10 cellular contexts compared by ENCODE assay signal in the genomic region with DNA sequence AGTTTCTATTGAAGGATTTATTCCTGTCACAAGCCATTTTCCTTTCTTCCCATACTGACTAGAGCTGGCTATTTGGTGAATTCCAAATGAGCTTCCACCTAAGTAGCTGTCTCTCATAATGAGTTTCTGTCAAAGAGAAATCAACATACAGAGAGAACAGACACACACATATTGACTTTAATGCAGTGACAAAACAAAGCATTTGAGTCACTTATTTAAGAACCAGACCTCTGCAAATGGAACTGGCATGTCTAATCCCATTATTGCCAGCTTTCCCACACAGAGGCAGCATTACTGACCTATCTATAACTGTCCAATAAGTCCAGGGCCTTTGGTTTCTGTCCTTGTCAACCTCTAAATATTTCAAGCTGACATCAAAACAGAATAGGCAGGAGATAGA.
DNase-seq lines count a peak whose midpoint lies in the region; ATAC-seq and TF ChIP-seq lines count a peak whose summit lies in the region.
"Had no signal": no experiment of that assay in that cellular context is flagged by ENCODE, and none has a peak within 500 bp of the region (broad histone marks: within the 10 kb centered on the region; RNA-seq: fewer than 3 reads in every experiment).

No MANE protein-coding gene starts in this region.

- no peak for DNase-seq in activated T-helper 1 cell treated with anti-CD3 and anti-CD28 coated beads, Interleukin-12 subunit alpha, Interleukin-12 subunit beta, Interleukin-2, Interleukin-4 antibody, amounts not matched to agents 30 ng/mL and 10 ng/mL and 1 ng/mL, durations not matched to agents 14 hours and 24 hours and 36 hours (ENCODE audit: low spot score)
- DNase-seq in trophoblast cell, result no peak
- no peak for DNase-seq in activated CD8-positive, alpha-beta memory T cell treated with anti-CD3 and anti-CD28 coated beads, Interleukin-2, amount 50 U/mL, for 48 hours
- DNase-seq in H7, result no peak
- no peak for DNase-seq in progenitor cell of endocrine pancreas (ENCODE audit: low spot score, unreplicated experiment)
- no peak for DNase-seq in HCEC 1CT
- DNase-seq: activated effector memory CD4-positive, alpha-beta T cell treated with Interleukin-2 at 50 U/mL for 16 hours; SIG-M5 had no signal

- no peak overlapping the region for H3K27ac Mint-ChIP-seq in activated T-helper 1 cell treated with anti-CD3 and anti-CD28 coated beads, Interleukin-12 subunit alpha, Interleukin-12 subunit beta, Interleukin-2, Interleukin-4 antibody, amounts not matched to agents 30 ng/mL and 10 ng/mL and 1 ng/mL, durations not matched to agents 14 hours and 24 hours and 36 hours
- no peak overlapping the region for H3K27ac Mint-ChIP-seq in progenitor cell of endocrine pancreas

- intact Hi-C loops in activated T-helper 1 cell treated with anti-CD3 and anti-CD28 coated beads, Interleukin-12 subunit alpha, Interleukin-12 subunit beta, Interleukin-2, Interleukin-4 antibody, amounts not matched to agents 30 ng/mL and 10 ng/mL and 1 ng/mL, durations not matched to agents 14 hours and 24 hours and 36 hours (cut with micrococcal nuclease), result loop anchor here (1.0 to 5.0 kb wide), 3 partner anchors 45 to 1341 kb away; partner anchors contain the start of gene CSTF2T

- ATAC-seq in GM19043 (IDR thresholded peaks at IDR 0.05; ENCODE audit: low read depth, unreplicated experiment), result peak; percentile 17
- ATAC-seq in HG02678 (IDR thresholded peaks at IDR 0.05; ENCODE audit: unreplicated experiment), result peak; percentile 12

- H3K4ac ChIP-seq in trophoblast cell (ENCODE audit: low read depth, low read length), result no peak overlapping the region

- H2AFZ ChIP-seq in trophoblast cell (ENCODE audit: insufficient read depth, low read length, poor library complexity), result no peak overlapping the region

- peaks cover 15% of the 10 kb centered on the region for H3K9me3 Mint-ChIP-seq in activated T-helper 1 cell treated with anti-CD3 and anti-CD28 coated beads, Interleukin-12 subunit alpha, Interleukin-12 subunit beta, Interleukin-2, Interleukin-4 antibody, amounts not matched to agents 30 ng/mL and 10 ng/mL and 1 ng/mL, durations not matched to agents 14 hours and 24 hours and 36 hours
- peaks cover 3% of the 10 kb centered on the region for H3K9me3 Mint-ChIP-seq in progenitor cell of endocrine pancreas (ENCODE audit: low read depth)

- H3K36me3 Mint-ChIP-seq in activated T-helper 1 cell treated with anti-CD3 and anti-CD28 coated beads, Interleukin-12 subunit alpha, Interleukin-12 subunit beta, Interleukin-2, Interleukin-4 antibody, amounts not matched to agents 30 ng/mL and 10 ng/mL and 1 ng/mL, durations not matched to agents 14 hours and 24 hours and 36 hours (ENCODE audit: low read depth), result no peaks in the 10 kb centered on the region
- no peaks in the 10 kb centered on the region for H3K36me3 Mint-ChIP-seq in progenitor cell of endocrine pancreas (ENCODE audit: insufficient read depth)

- H2BK12ac ChIP-seq in trophoblast cell (ENCODE audit: low read length), result no peak overlapping the region

- H3K9ac ChIP-seq in trophoblast cell (ENCODE audit: low read length), result no peak overlapping the region

- no peak overlapping the region for H2AK5ac ChIP-seq in trophoblast cell (ENCODE audit: low read length)

- no peaks in the 10 kb centered on the region for H3K9me3 ChIP-seq in trophoblast cell (ENCODE audit: insufficient read depth, low read depth, low read length)

- H3K36me3 ChIP-seq in trophoblast cell (ENCODE audit: control insufficient read depth in 1 of 2, insufficient read depth in 2 of 2, low read length in 2 of 2) (no peaks in the 10 kb centered on the region), H7 (replicated peaks; ENCODE audit: control insufficient read depth, insufficient read depth, low read length) (no peaks in the 10 kb centered on the region)

- H3K27me3 ChIP-seq in trophoblast cell (ENCODE audit: insufficient read depth, low read length) (no peaks in the 10 kb centered on the region), H7 (ENCODE audit: control insufficient read depth, insufficient read depth, low read length) (no peaks in the 10 kb centered on the region)

- H3K4me1 ChIP-seq in trophoblast cell (ENCODE audit: control insufficient read depth in 1 of 2, insufficient read depth in 2 of 2, low read length in 2 of 2), result peaks cover 0 to 5% of the 10 kb centered on the region in 2 experiments

- no peak overlapping the region for H3K23ac ChIP-seq in trophoblast cell (ENCODE audit: low read length)

- H3K18ac ChIP-seq in trophoblast cell (ENCODE audit: low read length), result no peak overlapping the region

- H3K27ac ChIP-seq in trophoblast cell (ENCODE audit: low read depth, low read length), result peak overlapping the region; percentile 21

- peaks cover 8% of the 10 kb centered on the region for H3K79me1 ChIP-seq in trophoblast cell (ENCODE audit: low read length)

- H3K14ac ChIP-seq in trophoblast cell (ENCODE audit: low read length), result no peak overlapping the region

- H3K4me2 ChIP-seq in trophoblast cell (ENCODE audit: low read length), result no peak overlapping the region

- no peak overlapping the region for H2BK5ac ChIP-seq in trophoblast cell (ENCODE audit: low read depth, low read length, poor library complexity)

- no peak overlapping the region for H4K91ac ChIP-seq in trophoblast cell (ENCODE audit: low read depth, low read length)

- peaks cover 26% of the 10 kb centered on the region for H3K4me1 Mint-ChIP-seq in activated T-helper 1 cell treated with anti-CD3 and anti-CD28 coated beads, Interleukin-12 subunit alpha, Interleukin-12 subunit beta, Interleukin-2, Interleukin-4 antibody, amounts not matched to agents 30 ng/mL and 10 ng/mL and 1 ng/mL, durations not matched to agents 14 hours and 24 hours and 36 hours (ENCODE audit: low read depth)
- peaks cover 2% of the 10 kb centered on the region for H3K4me1 Mint-ChIP-seq in progenitor cell of endocrine pancreas (ENCODE audit: low read depth)

- TF ChIP-seq CTCF in progenitor cell of endocrine pancreas (IDR thresholded peaks at IDR 0.05; ENCODE audit: unreplicated experiment), result no peak

- H3K4me3 Mint-ChIP-seq in activated T-helper 1 cell treated with anti-CD3 and anti-CD28 coated beads, Interleukin-12 subunit alpha, Interleukin-12 subunit beta, Interleukin-2, Interleukin-4 antibody, amounts not matched to agents 30 ng/mL and 10 ng/mL and 1 ng/mL, durations not matched to agents 14 hours and 24 hours and 36 hours, result peak overlapping the region; percentile 67
- H3K4me3 Mint-ChIP-seq in progenitor cell of endocrine pancreas (ENCODE audit: low read depth), result no peak overlapping the region

- H2BK120ac ChIP-seq in trophoblast cell (ENCODE audit: insufficient read depth, low read length, poor library complexity), result no peak overlapping the region

- H3K4me3 ChIP-seq in trophoblast cell (ENCODE audit: low read depth, low read length) (no peak overlapping the region), H7 (ENCODE audit: insufficient read depth, low read depth, low read length) (no peak overlapping the region)

- H4K8ac ChIP-seq in trophoblast cell (ENCODE audit: low read depth, low read length), result no peak overlapping the region

- H3K79me2 ChIP-seq in trophoblast cell (ENCODE audit: control insufficient read depth, insufficient read depth, low read length, poor library complexity), result no peaks in the 10 kb centered on the region

- peaks cover 4% of the 10 kb centered on the region for H3K27me3 Mint-ChIP-seq in activated T-helper 1 cell treated with anti-CD3 and anti-CD28 coated beads, Interleukin-12 subunit alpha, Interleukin-12 subunit beta, Interleukin-2, Interleukin-4 antibody, amounts not matched to agents 30 ng/mL and 10 ng/mL and 1 ng/mL, durations not matched to agents 14 hours and 24 hours and 36 hours (ENCODE audit: insufficient read depth)
- H3K27me3 Mint-ChIP-seq in progenitor cell of endocrine pancreas, result no peaks in the 10 kb centered on the region

- no peak overlapping the region for H4K12ac ChIP-seq in trophoblast cell (ENCODE audit: low read depth, low read length)
